1 cellular context compared by ENCODE assay signal in genomic region chr14:60968099-60968498, GRCh38.
TF ChIP-seq lines count a peak whose summit lies in the region.

No MANE protein-coding gene starts in this region.

TF ChIP-seq in WTC11, 78 proteins besides CTCF, POLR2A, EP300 and RAD21 (continued from another document):
- TF ChIP-seq, protein P1, sequence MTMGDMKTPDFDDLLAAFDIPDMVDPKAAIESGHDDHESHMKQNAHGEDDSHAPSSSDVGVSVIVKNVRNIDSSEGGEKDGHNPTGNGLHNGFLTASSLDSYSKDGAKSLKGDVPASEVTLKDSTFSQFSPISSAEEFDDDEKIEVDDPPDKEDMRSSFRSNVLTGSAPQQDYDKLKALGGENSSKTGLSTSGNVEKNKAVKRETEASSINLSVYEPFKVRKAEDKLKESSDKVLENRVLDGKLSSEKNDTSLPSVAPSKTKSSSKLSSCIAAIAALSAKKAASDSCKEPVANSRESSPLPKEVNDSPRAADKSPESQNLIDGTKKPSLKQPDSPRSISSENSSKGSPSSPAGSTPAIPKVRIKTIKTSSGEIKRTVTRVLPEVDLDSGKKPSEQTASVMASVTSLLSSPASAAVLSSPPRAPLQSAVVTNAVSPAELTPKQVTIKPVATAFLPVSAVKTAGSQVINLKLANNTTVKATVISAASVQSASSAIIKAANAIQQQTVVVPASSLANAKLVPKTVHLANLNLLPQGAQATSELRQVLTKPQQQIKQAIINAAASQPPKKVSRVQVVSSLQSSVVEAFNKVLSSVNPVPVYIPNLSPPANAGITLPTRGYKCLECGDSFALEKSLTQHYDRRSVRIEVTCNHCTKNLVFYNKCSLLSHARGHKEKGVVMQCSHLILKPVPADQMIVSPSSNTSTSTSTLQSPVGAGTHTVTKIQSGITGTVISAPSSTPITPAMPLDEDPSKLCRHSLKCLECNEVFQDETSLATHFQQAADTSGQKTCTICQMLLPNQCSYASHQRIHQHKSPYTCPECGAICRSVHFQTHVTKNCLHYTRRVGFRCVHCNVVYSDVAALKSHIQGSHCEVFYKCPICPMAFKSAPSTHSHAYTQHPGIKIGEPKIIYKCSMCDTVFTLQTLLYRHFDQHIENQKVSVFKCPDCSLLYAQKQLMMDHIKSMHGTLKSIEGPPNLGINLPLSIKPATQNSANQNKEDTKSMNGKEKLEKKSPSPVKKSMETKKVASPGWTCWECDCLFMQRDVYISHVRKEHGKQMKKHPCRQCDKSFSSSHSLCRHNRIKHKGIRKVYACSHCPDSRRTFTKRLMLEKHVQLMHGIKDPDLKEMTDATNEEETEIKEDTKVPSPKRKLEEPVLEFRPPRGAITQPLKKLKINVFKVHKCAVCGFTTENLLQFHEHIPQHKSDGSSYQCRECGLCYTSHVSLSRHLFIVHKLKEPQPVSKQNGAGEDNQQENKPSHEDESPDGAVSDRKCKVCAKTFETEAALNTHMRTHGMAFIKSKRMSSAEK (CRISPR knock-in tag; IDR thresholded peaks at IDR 0.05; ENCODE audit: borderline replicate concordance), result no peak
- TF ChIP-seq, protein P2, sequence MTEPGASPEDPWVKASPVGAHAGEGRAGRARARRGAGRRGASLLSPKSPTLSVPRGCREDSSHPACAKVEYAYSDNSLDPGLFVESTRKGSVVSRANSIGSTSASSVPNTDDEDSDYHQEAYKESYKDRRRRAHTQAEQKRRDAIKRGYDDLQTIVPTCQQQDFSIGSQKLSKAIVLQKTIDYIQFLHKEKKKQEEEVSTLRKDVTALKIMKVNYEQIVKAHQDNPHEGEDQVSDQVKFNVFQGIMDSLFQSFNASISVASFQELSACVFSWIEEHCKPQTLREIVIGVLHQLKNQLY (CRISPR knock-in tag; IDR thresholded peaks at IDR 0.05), result no peak
- TF ChIP-seq KAT7 (CRISPR knock-in tag; IDR thresholded peaks at IDR 0.05; ENCODE audit: borderline replicate concordance) (no peak), ZNF396 (CRISPR knock-in tag; IDR thresholded peaks at IDR 0.05; ENCODE audit: borderline replicate concordance) (no peak), PRDM15 (CRISPR knock-in tag; IDR thresholded peaks at IDR 0.05) (no peak), ZNF219 (CRISPR knock-in tag; IDR thresholded peaks at IDR 0.05; ENCODE audit: borderline replicate concordance) (no peak), ZBTB21 (CRISPR knock-in tag; IDR thresholded peaks at IDR 0.05; ENCODE audit: borderline replicate concordance) (no peak), FOXJ3 (CRISPR knock-in tag; IDR thresholded peaks at IDR 0.05; ENCODE audit: borderline replicate concordance) (no peak), IRF2 (CRISPR knock-in tag; IDR thresholded peaks at IDR 0.05; ENCODE audit: borderline replicate concordance, low read depth) (no peak), ZNF416 (CRISPR knock-in tag; IDR thresholded peaks at IDR 0.05) (no peak)
- TF ChIP-seq, protein P3, sequence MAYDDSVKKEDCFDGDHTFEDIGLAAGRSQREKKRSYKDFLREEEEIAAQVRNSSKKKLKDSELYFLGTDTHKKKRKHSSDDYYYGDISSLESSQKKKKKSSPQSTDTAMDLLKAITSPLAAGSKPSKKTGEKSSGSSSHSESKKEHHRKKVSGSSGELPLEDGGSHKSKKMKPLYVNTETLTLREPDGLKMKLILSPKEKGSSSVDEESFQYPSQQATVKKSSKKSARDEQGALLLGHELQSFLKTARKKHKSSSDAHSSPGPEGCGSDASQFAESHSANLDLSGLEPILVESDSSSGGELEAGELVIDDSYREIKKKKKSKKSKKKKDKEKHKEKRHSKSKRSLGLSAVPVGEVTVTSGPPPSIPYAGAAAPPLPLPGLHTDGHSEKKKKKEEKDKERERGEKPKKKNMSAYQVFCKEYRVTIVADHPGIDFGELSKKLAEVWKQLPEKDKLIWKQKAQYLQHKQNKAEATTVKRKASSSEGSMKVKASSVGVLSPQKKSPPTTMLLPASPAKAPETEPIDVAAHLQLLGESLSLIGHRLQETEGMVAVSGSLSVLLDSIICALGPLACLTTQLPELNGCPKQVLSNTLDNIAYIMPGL (CRISPR knock-in tag; IDR thresholded peaks at IDR 0.05), result no peak
- TF ChIP-seq, protein P4, sequence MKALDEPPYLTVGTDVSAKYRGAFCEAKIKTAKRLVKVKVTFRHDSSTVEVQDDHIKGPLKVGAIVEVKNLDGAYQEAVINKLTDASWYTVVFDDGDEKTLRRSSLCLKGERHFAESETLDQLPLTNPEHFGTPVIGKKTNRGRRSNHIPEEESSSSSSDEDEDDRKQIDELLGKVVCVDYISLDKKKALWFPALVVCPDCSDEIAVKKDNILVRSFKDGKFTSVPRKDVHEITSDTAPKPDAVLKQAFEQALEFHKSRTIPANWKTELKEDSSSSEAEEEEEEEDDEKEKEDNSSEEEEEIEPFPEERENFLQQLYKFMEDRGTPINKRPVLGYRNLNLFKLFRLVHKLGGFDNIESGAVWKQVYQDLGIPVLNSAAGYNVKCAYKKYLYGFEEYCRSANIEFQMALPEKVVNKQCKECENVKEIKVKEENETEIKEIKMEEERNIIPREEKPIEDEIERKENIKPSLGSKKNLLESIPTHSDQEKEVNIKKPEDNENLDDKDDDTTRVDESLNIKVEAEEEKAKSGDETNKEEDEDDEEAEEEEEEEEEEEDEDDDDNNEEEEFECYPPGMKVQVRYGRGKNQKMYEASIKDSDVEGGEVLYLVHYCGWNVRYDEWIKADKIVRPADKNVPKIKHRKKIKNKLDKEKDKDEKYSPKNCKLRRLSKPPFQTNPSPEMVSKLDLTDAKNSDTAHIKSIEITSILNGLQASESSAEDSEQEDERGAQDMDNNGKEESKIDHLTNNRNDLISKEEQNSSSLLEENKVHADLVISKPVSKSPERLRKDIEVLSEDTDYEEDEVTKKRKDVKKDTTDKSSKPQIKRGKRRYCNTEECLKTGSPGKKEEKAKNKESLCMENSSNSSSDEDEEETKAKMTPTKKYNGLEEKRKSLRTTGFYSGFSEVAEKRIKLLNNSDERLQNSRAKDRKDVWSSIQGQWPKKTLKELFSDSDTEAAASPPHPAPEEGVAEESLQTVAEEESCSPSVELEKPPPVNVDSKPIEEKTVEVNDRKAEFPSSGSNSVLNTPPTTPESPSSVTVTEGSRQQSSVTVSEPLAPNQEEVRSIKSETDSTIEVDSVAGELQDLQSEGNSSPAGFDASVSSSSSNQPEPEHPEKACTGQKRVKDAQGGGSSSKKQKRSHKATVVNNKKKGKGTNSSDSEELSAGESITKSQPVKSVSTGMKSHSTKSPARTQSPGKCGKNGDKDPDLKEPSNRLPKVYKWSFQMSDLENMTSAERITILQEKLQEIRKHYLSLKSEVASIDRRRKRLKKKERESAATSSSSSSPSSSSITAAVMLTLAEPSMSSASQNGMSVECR (CRISPR knock-in tag; IDR thresholded peaks at IDR 0.05; ENCODE audit: borderline replicate concordance), result no peak
- TF ChIP-seq, protein P5, sequence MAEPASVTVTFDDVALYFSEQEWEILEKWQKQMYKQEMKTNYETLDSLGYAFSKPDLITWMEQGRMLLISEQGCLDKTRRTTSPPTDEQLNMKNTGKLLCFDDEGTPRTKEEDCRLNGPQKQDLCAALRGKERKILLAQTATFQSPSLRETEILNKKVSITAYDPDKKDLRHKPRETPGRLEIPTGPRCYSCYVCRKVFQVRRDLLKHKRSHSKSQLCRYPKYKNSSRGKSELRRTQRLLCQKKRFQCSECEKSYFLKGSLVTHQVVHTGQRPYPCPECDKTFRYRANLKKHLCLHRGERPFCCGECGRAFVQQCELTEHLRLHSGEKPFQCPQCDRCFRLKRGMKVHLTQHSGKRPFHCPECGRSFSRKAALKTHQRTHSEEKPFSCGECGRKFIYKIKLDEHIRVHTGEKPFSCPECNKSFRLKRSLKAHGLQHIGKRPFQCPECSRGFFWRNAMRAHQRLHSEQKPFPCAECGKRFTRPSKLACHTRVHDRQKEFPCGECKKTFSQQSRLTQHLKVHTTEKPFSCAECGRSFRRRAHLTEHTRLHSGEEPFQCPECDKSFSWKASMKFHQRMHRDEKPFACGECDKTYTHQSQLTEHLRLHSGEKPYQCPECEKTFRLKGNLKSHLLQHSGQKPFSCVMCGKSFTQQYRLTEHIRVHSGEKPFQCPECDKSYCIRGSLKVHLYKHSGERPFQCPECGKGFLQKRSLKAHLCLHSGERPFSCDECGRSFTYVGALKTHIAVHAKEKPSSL (CRISPR knock-in tag; conservative IDR thresholded peaks at IDR 0.05), result no peak
TF ChIP-seq in WTC11: peak in this region for 0.
